ENCODE assay signal across 8 cellular contexts in genomic region chr12:4648099-4648498, GRCh38. TPM values are rescaled to one million over a fixed set of nuclear protein-coding genes. Genes with fewer than 3 reads are reported as not detected.
A peak's percentile ranks its signal among the peaks of the same experiment; 100 is the strongest.
DNase-seq lines count a peak whose midpoint lies in the region; ATAC-seq and TF ChIP-seq lines count a peak whose summit lies in the region.

No MANE protein-coding gene starts in this region.

- no peaks in the 10 kb centered on the region for H3K27me3 ChIP-seq in GM06990 (replicated peaks; ENCODE audit: control insufficient read depth, insufficient read depth, low read length)

- H3K9me3 Mint-ChIP-seq in activated naive CD8-positive, alpha-beta T cell treated with anti-CD3 and anti-CD28 coated beads, Interleukin-2, amount 10 ng/mL, durations not matched to agents 7 days and 5 days, result no peaks in the 10 kb centered on the region

- H3K36me3 Mint-ChIP-seq in activated naive CD8-positive, alpha-beta T cell treated with anti-CD3 and anti-CD28 coated beads, Interleukin-2, amount 10 ng/mL, durations not matched to agents 7 days and 5 days, result peaks cover 3% of the 10 kb centered on the region

- peaks cover 33% of the 10 kb centered on the region for H3K4me1 Mint-ChIP-seq in activated naive CD8-positive, alpha-beta T cell treated with anti-CD3 and anti-CD28 coated beads, Interleukin-2, amount 10 ng/mL, durations not matched to agents 7 days and 5 days

- peak; percentile 19 for ATAC-seq in HG03039 (IDR thresholded peaks at IDR 0.05; ENCODE audit: unreplicated experiment)
- no peak for ATAC-seq in activated naive CD8-positive, alpha-beta T cell treated with anti-CD3 and anti-CD28 coated beads, Interleukin-2, amount 10 ng/mL, durations not matched to agents 7 days and 5 days (ENCODE audit: low read depth)
- ATAC-seq in GM18511 (IDR thresholded peaks at IDR 0.05; ENCODE audit: unreplicated experiment), result no peak
- no peak for ATAC-seq in GM18870 (IDR thresholded peaks at IDR 0.05; ENCODE audit: unreplicated experiment)
- ATAC-seq in HG03095 (IDR thresholded peaks at IDR 0.05; ENCODE audit: unreplicated experiment), result no peak

- no peaks in the 10 kb centered on the region for H3K36me3 ChIP-seq in GM06990 (ENCODE audit: control insufficient read depth, insufficient read depth, low read length)

- H3K27ac Mint-ChIP-seq in activated naive CD8-positive, alpha-beta T cell treated with anti-CD3 and anti-CD28 coated beads, Interleukin-2, amount 10 ng/mL, durations not matched to agents 7 days and 5 days, result peak overlapping the region; percentile 96

- DNase-seq in GM06990 (ENCODE audit: extremely low read depth, insufficient read length) (peak; percentile 15), inferior parietal cortex (ENCODE audit: extremely low spot score) (peak; percentile 21), superior temporal gyrus (ENCODE audit: extremely low spot score) (peak; percentile 18)
- DNase-seq in activated naive CD8-positive, alpha-beta T cell treated with anti-CD3 and anti-CD28 coated beads, Interleukin-2, amount 10 ng/mL, durations not matched to agents 7 days and 5 days, result no peak

- H3K27me3 Mint-ChIP-seq in activated naive CD8-positive, alpha-beta T cell treated with anti-CD3 and anti-CD28 coated beads, Interleukin-2, amount 10 ng/mL, durations not matched to agents 7 days and 5 days, result no peaks in the 10 kb centered on the region

- POLR2A ChIA-PET in activated naive CD8-positive, alpha-beta T cell treated with anti-CD3 and anti-CD28 coated beads, Interleukin-2, amount 10 ng/mL, durations not matched to agents 7 days and 5 days (lab: Charles Lee), result interaction anchor here (1.3 to 1.6 kb wide), 2 partner anchors 110 to 181 kb away, joined by 8 read pairs; partner anchors contain the start of gene RAD51AP1

- peak overlapping the region; percentile 99 for H3K4me3 Mint-ChIP-seq in activated naive CD8-positive, alpha-beta T cell treated with anti-CD3 and anti-CD28 coated beads, Interleukin-2, amount 10 ng/mL, durations not matched to agents 7 days and 5 days

- H3K4me3 ChIP-seq in GM06990 (replicated peaks; ENCODE audit: low read depth, low read length), result peak overlapping the region; percentile 85

- TF ChIP-seq CTCF in GM06990 (IDR thresholded peaks at IDR 0.05; ENCODE audit: insufficient read depth, low read length, poor library complexity, severe bottlenecking), result no peak

RNA-seq across cellular contexts. Expression of gene AKAP3, which starts 0.8 kb away (rescaled TPM):
- 1 to 10 TPM; 3.8 to 4.1 TPM for total RNA-seq in activated naive CD8-positive, alpha-beta T cell treated with anti-CD3 and anti-CD28 coated beads, Interleukin-2, amount 10 ng/mL, durations not matched to agents 7 days and 5 days

RNA-seq across cellular contexts. Expression of gene NDUFA9, which starts 0.8 kb away (rescaled TPM):
- 100 to 1,000 TPM; 100 to 108 TPM for total RNA-seq in activated naive CD8-positive, alpha-beta T cell treated with anti-CD3 and anti-CD28 coated beads, Interleukin-2, amount 10 ng/mL, durations not matched to agents 7 days and 5 days
